In genomic region chr14:81219821-81220487, GRCh38 we compare ENCODE assay signal across 8 cellular contexts. TPM values are rescaled to one million over a fixed set of nuclear protein-coding genes. Genes with fewer than 3 reads are reported as not detected.
A peak's percentile ranks its signal among the peaks of the same experiment; 100 is the strongest.
DNase-seq lines count a peak whose midpoint lies in the region; ATAC-seq and TF ChIP-seq lines count a peak whose summit lies in the region.

No MANE protein-coding gene starts in this region.

- H3K36me3 ChIP-seq in GM23338 (ENCODE audit: insufficient read depth), result no peaks in the 10 kb centered on the region; the same call in 1 of the 2 replicates
- no peaks in the 10 kb centered on the region; the same call in none of the 2 replicates for H3K36me3 ChIP-seq in Panc1 (ENCODE audit: control insufficient read depth, insufficient read depth, low read length)

- peak overlapping the region; percentile 97 for H3K4me3 Mint-ChIP-seq in GM23338
- H3K4me3 Mint-ChIP-seq in osteocyte (ENCODE audit: unreplicated experiment), result peak overlapping the region; percentile 96

- CTCF ChIA-PET in Panc1 (lab: Charles Lee), result no interaction called here

- DNase-seq in AG09309 (ENCODE audit: low read depth), result no peak
- peak; percentile 28 for DNase-seq in GM23338 (ENCODE audit: low spot score)
- no peak for DNase-seq in Panc1 (ENCODE audit: low read depth, low spot score)
- DNase-seq in activated naive CD4-positive, alpha-beta T cell (lab: John Stamatoyannopoulos, UW), result peak in 3 of 4 experiments; percentile 9 to 53 (median 31)
- DNase-seq in glomerular visceral epithelial cell (ENCODE audit: extremely low spot score), result peak; percentile 37
- no peak for DNase-seq in osteocyte (ENCODE audit: extremely low spot score, unreplicated experiment)

- H3K27ac Mint-ChIP-seq in GM23338 (peak overlapping the region; percentile 100), osteocyte (ENCODE audit: unreplicated experiment) (peak overlapping the region; percentile 100)

- peaks cover 27% of the 10 kb centered on the region for H3K36me3 Mint-ChIP-seq in GM23338 (ENCODE audit: low read depth)
- H3K36me3 Mint-ChIP-seq in osteocyte (ENCODE audit: unreplicated experiment), result peaks cover 16% of the 10 kb centered on the region

- no TSS peak for BruUV-seq in Panc1 (replicated peaks; lab: Mats Ljungman, UMichigan)

- H3K4me1 Mint-ChIP-seq in GM23338, result peaks cover 23% of the 10 kb centered on the region
- peaks cover 31% of the 10 kb centered on the region for H3K4me1 Mint-ChIP-seq in osteocyte (ENCODE audit: unreplicated experiment)

- H3K9me3 ChIP-seq in Panc1 (ENCODE audit: control insufficient read depth, insufficient read depth, low read depth, low read length), result no peaks in the 10 kb centered on the region

- peaks cover 6% of the 10 kb centered on the region; the same call in 1 of the 2 replicates for H3F3A ChIP-seq in GM23338 (replicated peaks; ENCODE audit: low read depth)

- TF ChIP-seq CTCF in AG09309 (IDR thresholded peaks at IDR 0.05; ENCODE audit: control insufficient read depth, insufficient read depth, low read depth, low read length, missing control alignments) (no peak), GM23338 (conservative IDR thresholded peaks at IDR 0.05; ENCODE audit: low read depth in 2 of 2) (no peak), Panc1 (IDR thresholded peaks at IDR 0.05) (no peak), osteocyte (IDR thresholded peaks at IDR 0.05) (no peak)

- H3K79me2 ChIP-seq in GM23338 (replicated peaks; ENCODE audit: insufficient read depth), result peaks cover 51% of the 10 kb centered on the region

- intact Hi-C loops in Panc1 (cut with micrococcal nuclease; ENCODE audit: unreplicated experiment), result loop anchor here (10.0 kb wide), 1 partner anchor 915 kb away; no protein-coding TSS in a partner anchor

- POLR2A ChIA-PET in Panc1 (lab: Charles Lee), result interaction anchor here (0.6 kb wide), 1 partner anchor 644 kb away, joined by 7 read pairs; no protein-coding TSS in a partner anchor

- H3K27me3 ChIP-seq in GM23338 (ENCODE audit: insufficient read depth) (no peaks in the 10 kb centered on the region), Panc1 (ENCODE audit: control insufficient read depth, insufficient read depth, low read length) (no peaks in the 10 kb centered on the region)

- H3K4me1 ChIP-seq in GM23338 (ENCODE audit: insufficient read depth) (peaks cover 31% of the 10 kb centered on the region), Panc1 (ENCODE audit: control insufficient read depth, insufficient read depth, low read length) (peaks cover 7% of the 10 kb centered on the region)

- H4K20me1 ChIP-seq in GM23338 (replicated peaks; ENCODE audit: insufficient read depth), result no peaks in the 10 kb centered on the region

- in situ Hi-C loops in Panc1 (cut with HindIII; ENCODE audit: low pct_unique_long_range_greater_than_20kb, low sequenced_read_pairs), result no loop called here

- H3K4me2 ChIP-seq in GM23338, result peak overlapping the region; percentile 80

- H3K9me3 Mint-ChIP-seq in GM23338, result peaks cover 11% of the 10 kb centered on the region; the same call in 2 of the 3 replicates
- H3K9me3 Mint-ChIP-seq in osteocyte (ENCODE audit: unreplicated experiment), result no peaks in the 10 kb centered on the region

- no peak overlapping the region for H2AFZ ChIP-seq in GM23338

- H3K27me3 Mint-ChIP-seq in GM23338 (ENCODE audit: insufficient read depth, low read depth, poor library complexity) (peaks cover 22% of the 10 kb centered on the region), osteocyte (ENCODE audit: unreplicated experiment) (no peaks in the 10 kb centered on the region)

- ATAC-seq in GM23338, result no peak
- ATAC-seq in Panc1, result no peak
- ATAC-seq in GM19467 (IDR thresholded peaks at IDR 0.05; ENCODE audit: unreplicated experiment), result no peak
- ATAC-seq in GM21367 (IDR thresholded peaks at IDR 0.05; ENCODE audit: unreplicated experiment), result no peak

- H3K9me2 ChIP-seq in GM23338 (ENCODE audit: insufficient read depth), result no peaks in the 10 kb centered on the region

- peak overlapping the region; percentile 98 for H3K27ac ChIP-seq in GM23338 (ENCODE audit: low read depth)
- H3K27ac ChIP-seq in Panc1 (ENCODE audit: low read length), result peak overlapping the region; percentile 95

- H3K4me3 ChIP-seq in AG09309 (ENCODE audit: control insufficient read depth, low read depth, low read length) (peak overlapping the region; percentile 90), GM23338 (peak overlapping the region; percentile 84), Panc1 (ENCODE audit: low read depth in 2 of 2, low read length in 2 of 2) (peak overlapping the region; percentile 70 to 96)

TF ChIP-seq in GM23338, 12 proteins besides CTCF, POLR2A, EP300 and RAD21 (continues in another document):
- TF ChIP-seq NANOG (IDR thresholded peaks at IDR 0.05; ENCODE audit: borderline replicate concordance) (no peak), ZNF331 (CRISPR knock-in tag; IDR thresholded peaks at IDR 0.05; ENCODE audit: low read depth) (no peak), EZH2phosphoT487 (IDR thresholded peaks at IDR 0.05; ENCODE audit: unreplicated experiment) (no peak), ETS1 (IDR thresholded peaks at IDR 0.05) (no peak), REST (IDR thresholded peaks at IDR 0.05; ENCODE audit: unreplicated experiment) (no peak), STAT1 (IDR thresholded peaks at IDR 0.05; ENCODE audit: unreplicated experiment) (no peak), JUNB (IDR thresholded peaks at IDR 0.05; ENCODE audit: unreplicated experiment) (no peak), EZH2 (IDR thresholded peaks at IDR 0.05; ENCODE audit: low read depth, unreplicated experiment) (no peak)

RNA-seq across cellular contexts. Expression of gene GTF2A1, which starts 0.8 kb away (rescaled TPM):
- total RNA-seq in GM23338 (2014; rRNA removed; shearing (Covaris generic)), result 38.3 and 50.6 TPM in 2 replicates
- 12.0 and 12.1 TPM in 2 replicates for polyA plus RNA-seq in GM23338 (2016; fragmentation: Nextera tagmentation; extraction: Ambion mirVana)
- total RNA-seq in Panc1 (2021; ENCODE audit: unreplicated experiment) (34.4 TPM), osteocyte (40.8 and 43.4 TPM in 2 replicates)
- 15.3 TPM for polyA plus RNA-seq in Panc1 (2012; ENCODE audit: insufficient read length)

Comparison
In these comparisons a context has a peak if more than half of its experiments do, and no peak if none do; other contexts are left out.
1. DNase-seq: peak in GM23338 (single experiment), activated naive CD4-positive, alpha-beta T cell (3 of 4) and glomerular visceral epithelial cell (single experiment); none in AG09309 (single experiment), Panc1 (single experiment) and osteocyte (single experiment).
2. Peak in every context shown above with its lines, with median percentiles within 50 percentile points of each other: H3K4me3 ChIP-seq.